ENCODE assay signal across 12 cellular contexts in genomic region chr13:31824705-31825512, GRCh38.
DNase-seq lines count a peak whose midpoint lies in the region; ATAC-seq and TF ChIP-seq lines count a peak whose summit lies in the region.
"Had no signal": no experiment of that assay in that cellular context is flagged by ENCODE, and none has a peak within 500 bp of the region (broad histone marks: within the 10 kb centered on the region; RNA-seq: fewer than 3 reads in every experiment).

No MANE protein-coding gene starts in this region.

- H4K20me1 ChIP-seq in OCI-LY3 (ENCODE audit: insufficient read depth, low read length), result no peaks in the 10 kb centered on the region

- ATAC-seq in natural killer cell, result peak; percentile 43 to 54 (median 52)
- ATAC-seq in natural killer cell treated with Interleukin-12 subunit alpha and Interleukin-12 subunit beta and Interleukin-15 and Interleukin-18, amount 100 ng/mL, for 72 hours, result no peak
- no peak for ATAC-seq in foreskin keratinocyte
- ATAC-seq in GM19351 (IDR thresholded peaks at IDR 0.05; ENCODE audit: unreplicated experiment), result no peak
- ATAC-seq in GM21390 (IDR thresholded peaks at IDR 0.05; ENCODE audit: unreplicated experiment), result no peak
- ATAC-seq: activated CD8-positive, alpha-beta T cell treated with anti-CD3 and anti-CD28 coated beads for 36 hours; esophagus mucosa had no signal

- H3K4me3 ChIP-seq in OCI-LY3 (ENCODE audit: low read length), result no peak overlapping the region
- H3K4me3 ChIP-seq: spleen had no signal

- no peak overlapping the region for H3K27ac Mint-ChIP-seq in natural killer cell
- H3K27ac Mint-ChIP-seq in natural killer cell treated with Interleukin-12 subunit alpha and Interleukin-12 subunit beta and Interleukin-15 and Interleukin-18, amount 100 ng/mL, for 72 hours, result no peak overlapping the region
- H3K27ac Mint-ChIP-seq: activated CD8-positive, alpha-beta T cell treated with anti-CD3 and anti-CD28 coated beads for 36 hours had no signal

- H3K79me2 ChIP-seq in OCI-LY3 (ENCODE audit: low read length), result no peaks in the 10 kb centered on the region

- H3K27ac ChIP-seq in OCI-LY3 (ENCODE audit: low read length), result no peak overlapping the region
- H3K27ac ChIP-seq in foreskin keratinocyte, result no peak overlapping the region
- H3K27ac ChIP-seq: spleen had no signal

- H3K27me3 ChIP-seq in OCI-LY3 (ENCODE audit: low read depth, low read length) (no peaks in the 10 kb centered on the region), foreskin keratinocyte (no peaks in the 10 kb centered on the region)
- H3K27me3 ChIP-seq: spleen had no signal

- no peaks in the 10 kb centered on the region for H3K4me1 ChIP-seq in OCI-LY3 (ENCODE audit: low read length)
- no peaks in the 10 kb centered on the region for H3K4me1 ChIP-seq in foreskin keratinocyte
- H3K4me1 ChIP-seq: spleen had no signal

- H3K9me3 ChIP-seq in OCI-LY3 (ENCODE audit: insufficient read depth, low read length), result no peaks in the 10 kb centered on the region
- H3K9me3 ChIP-seq: spleen had no signal

- H2AFZ ChIP-seq in OCI-LY3 (ENCODE audit: low read depth, low read length), result no peak overlapping the region; the same call in 1 of the 2 replicates

- no peak overlapping the region for H3K4me2 ChIP-seq in OCI-LY3 (ENCODE audit: low read length)

- H3K9me3 Mint-ChIP-seq in natural killer cell, result no peaks in the 10 kb centered on the region
- H3K9me3 Mint-ChIP-seq in natural killer cell treated with Interleukin-12 subunit alpha and Interleukin-12 subunit beta and Interleukin-15 and Interleukin-18, amount 100 ng/mL, for 72 hours, result no peaks in the 10 kb centered on the region
- H3K9me3 Mint-ChIP-seq: activated CD8-positive, alpha-beta T cell treated with anti-CD3 and anti-CD28 coated beads for 36 hours had no signal

- TF ChIP-seq CTCF in natural killer cell (IDR thresholded peaks at IDR 0.05) (peak; percentile 9), OCI-LY3 (IDR thresholded peaks at IDR 0.05; ENCODE audit: low read depth, low read length) (peak; percentile 52), foreskin keratinocyte (conservative IDR thresholded peaks at IDR 0.05) (peak; percentile 36)

- H3K4me1 Mint-ChIP-seq in natural killer cell, result peaks cover 9% of the 10 kb centered on the region in 2 donors
- peaks cover 0 to 7% of the 10 kb centered on the region in 2 donors for H3K4me1 Mint-ChIP-seq in natural killer cell treated with Interleukin-12 subunit alpha and Interleukin-12 subunit beta and Interleukin-15 and Interleukin-18, amount 100 ng/mL, for 72 hours (ENCODE audit: low read depth in 2 of 2)

- DNase-seq in natural killer cell (no peak), foreskin keratinocyte (no peak), NCI-H2029 treated with DMSO at 0.1 percent for 48 hours (lab: John Stamatoyannopoulos, UW) (no peak)
- DNase-seq in natural killer cell treated with Interleukin-12 subunit alpha and Interleukin-12 subunit beta and Interleukin-15 and Interleukin-18, amount 100 ng/mL, for 72 hours (ENCODE audit: low spot score), result no peak
- no peak for DNase-seq in activated naive CD4-positive, alpha-beta T cell treated with Interleukin-2 at 50 U/mL for 16 hours
- DNase-seq: activated CD8-positive, alpha-beta T cell treated with anti-CD3 and anti-CD28 coated beads for 36 hours; DND-41; spleen had no signal

- no peaks in the 10 kb centered on the region for H3K36me3 Mint-ChIP-seq in natural killer cell
- H3K36me3 Mint-ChIP-seq in natural killer cell treated with Interleukin-12 subunit alpha and Interleukin-12 subunit beta and Interleukin-15 and Interleukin-18, amount 100 ng/mL, for 72 hours, result no peaks in the 10 kb centered on the region

- H3K27me3 Mint-ChIP-seq in natural killer cell (ENCODE audit: low read depth in 2 of 2), result peaks cover 6 to 14% of the 10 kb centered on the region in 2 donors
- peaks cover 0 to 4% of the 10 kb centered on the region in 2 donors for H3K27me3 Mint-ChIP-seq in natural killer cell treated with Interleukin-12 subunit alpha and Interleukin-12 subunit beta and Interleukin-15 and Interleukin-18, amount 100 ng/mL, for 72 hours

- no peak overlapping the region for H3K4me3 Mint-ChIP-seq in natural killer cell
- H3K4me3 Mint-ChIP-seq in natural killer cell treated with Interleukin-12 subunit alpha and Interleukin-12 subunit beta and Interleukin-15 and Interleukin-18, amount 100 ng/mL, for 72 hours, result no peak overlapping the region
- H3K4me3 Mint-ChIP-seq: activated CD8-positive, alpha-beta T cell treated with anti-CD3 and anti-CD28 coated beads for 36 hours had no signal

- intact Hi-C loops in natural killer cell (cut with micrococcal nuclease), result no loop called here

- no peak overlapping the region for H3K9ac ChIP-seq in OCI-LY3 (ENCODE audit: low read length)

- H3K36me3 ChIP-seq in OCI-LY3 (replicated peaks; ENCODE audit: low read depth, low read length), result no peaks in the 10 kb centered on the region
- H3K36me3 ChIP-seq: spleen had no signal

Comparison
In these comparisons a context has a peak if more than half of its experiments do, and no peak if none do; other contexts are left out.
1. ATAC-seq: peak in natural killer cell (3 of 3); none in natural killer cell treated with Interleukin-12 subunit alpha and Interleukin-12 subunit beta and Interleukin-15 and Interleukin-18, amount 100 ng/mL, for 72 hours (0 of 2), foreskin keratinocyte (single experiment), GM19351 (single experiment) and GM21390 (single experiment).
2. Peak in every context shown above with its lines, with median percentiles within 50 percentile points of each other: CTCF ChIP-seq.